In the genomic region with DNA sequence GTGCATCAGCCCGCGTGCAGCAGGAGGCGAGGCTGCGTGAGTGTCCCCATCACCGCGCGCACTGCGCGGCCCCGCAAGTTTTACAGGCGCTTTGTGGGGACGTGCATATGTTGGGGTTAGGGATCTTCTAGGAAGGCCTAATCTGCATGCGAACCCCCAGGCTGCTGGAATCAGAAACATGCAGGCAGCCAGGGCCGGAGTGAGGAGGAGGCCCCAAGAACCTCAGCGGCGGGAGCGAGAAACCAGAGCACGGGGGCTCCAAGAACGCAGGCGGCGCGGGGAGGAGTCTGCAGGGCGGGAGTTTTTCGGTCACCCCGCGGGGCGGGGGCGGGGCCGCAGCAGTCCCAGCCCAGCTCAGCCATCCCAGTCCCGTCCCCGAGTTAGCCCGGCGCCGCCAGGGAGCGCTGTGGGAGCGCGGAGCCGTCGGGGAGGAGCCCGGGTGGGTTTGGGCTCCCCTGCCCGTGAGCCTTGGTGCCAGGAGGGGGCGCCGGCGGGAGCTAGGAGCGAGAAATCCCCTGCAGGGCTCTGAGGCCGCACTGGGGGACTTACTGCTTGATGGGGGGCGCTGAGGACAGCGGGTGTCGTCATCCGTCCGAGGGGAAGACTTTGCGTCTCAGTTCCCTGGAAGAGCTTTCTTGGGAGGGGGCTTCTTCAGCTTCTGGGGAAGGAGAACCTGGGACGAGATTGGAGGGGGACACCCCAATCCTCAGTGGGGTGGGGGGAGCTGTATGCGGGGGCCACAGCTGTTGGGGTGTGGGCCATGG, we compare ENCODE assay signal across 1 cellular context.
A peak's percentile ranks its signal among the peaks of the same experiment; 100 is the strongest.
TF ChIP-seq lines count a peak whose summit lies in the region.

No MANE protein-coding gene starts in this region.

TF ChIP-seq in HepG2, 621 proteins besides CTCF, POLR2A, EP300 and RAD21 (continued from another document):
- TF ChIP-seq, protein P1, sequence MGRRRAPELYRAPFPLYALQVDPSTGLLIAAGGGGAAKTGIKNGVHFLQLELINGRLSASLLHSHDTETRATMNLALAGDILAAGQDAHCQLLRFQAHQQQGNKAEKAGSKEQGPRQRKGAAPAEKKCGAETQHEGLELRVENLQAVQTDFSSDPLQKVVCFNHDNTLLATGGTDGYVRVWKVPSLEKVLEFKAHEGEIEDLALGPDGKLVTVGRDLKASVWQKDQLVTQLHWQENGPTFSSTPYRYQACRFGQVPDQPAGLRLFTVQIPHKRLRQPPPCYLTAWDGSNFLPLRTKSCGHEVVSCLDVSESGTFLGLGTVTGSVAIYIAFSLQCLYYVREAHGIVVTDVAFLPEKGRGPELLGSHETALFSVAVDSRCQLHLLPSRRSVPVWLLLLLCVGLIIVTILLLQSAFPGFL (CRISPR knock-in tag; IDR thresholded peaks at IDR 0.05), result no peak
- TF ChIP-seq TMF1 (CRISPR knock-in tag; IDR thresholded peaks at IDR 0.05; ENCODE audit: low read depth) (no peak; the same call in 1 of the 2 replicates), IRF2 (CRISPR knock-in tag; IDR thresholded peaks at IDR 0.05) (0 out of 2 replicates have a peak, but pooled peaks have one; percentile 38), ATAD3A (CRISPR knock-in tag; IDR thresholded peaks at IDR 0.05) (no peak), ARNTL (CRISPR knock-in tag; IDR thresholded peaks at IDR 0.05) (peak; percentile 71), PHF20 (CRISPR knock-in tag; IDR thresholded peaks at IDR 0.05) (no peak; the same call in 1 of the 2 replicates), RXRB (CRISPR knock-in tag; IDR thresholded peaks at IDR 0.05; ENCODE audit: borderline replicate concordance) (peak; percentile 55)
- TF ChIP-seq, protein P2, sequence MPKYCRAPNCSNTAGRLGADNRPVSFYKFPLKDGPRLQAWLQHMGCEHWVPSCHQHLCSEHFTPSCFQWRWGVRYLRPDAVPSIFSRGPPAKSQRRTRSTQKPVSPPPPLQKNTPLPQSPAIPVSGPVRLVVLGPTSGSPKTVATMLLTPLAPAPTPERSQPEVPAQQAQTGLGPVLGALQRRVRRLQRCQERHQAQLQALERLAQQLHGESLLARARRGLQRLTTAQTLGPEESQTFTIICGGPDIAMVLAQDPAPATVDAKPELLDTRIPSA (CRISPR knock-in tag; IDR thresholded peaks at IDR 0.05; ENCODE audit: borderline replicate concordance), result peak; percentile 83; the same call in 1 of the 2 replicates
